Comparison of ENCODE assay signal across 8 cellular contexts in the genomic region with DNA sequence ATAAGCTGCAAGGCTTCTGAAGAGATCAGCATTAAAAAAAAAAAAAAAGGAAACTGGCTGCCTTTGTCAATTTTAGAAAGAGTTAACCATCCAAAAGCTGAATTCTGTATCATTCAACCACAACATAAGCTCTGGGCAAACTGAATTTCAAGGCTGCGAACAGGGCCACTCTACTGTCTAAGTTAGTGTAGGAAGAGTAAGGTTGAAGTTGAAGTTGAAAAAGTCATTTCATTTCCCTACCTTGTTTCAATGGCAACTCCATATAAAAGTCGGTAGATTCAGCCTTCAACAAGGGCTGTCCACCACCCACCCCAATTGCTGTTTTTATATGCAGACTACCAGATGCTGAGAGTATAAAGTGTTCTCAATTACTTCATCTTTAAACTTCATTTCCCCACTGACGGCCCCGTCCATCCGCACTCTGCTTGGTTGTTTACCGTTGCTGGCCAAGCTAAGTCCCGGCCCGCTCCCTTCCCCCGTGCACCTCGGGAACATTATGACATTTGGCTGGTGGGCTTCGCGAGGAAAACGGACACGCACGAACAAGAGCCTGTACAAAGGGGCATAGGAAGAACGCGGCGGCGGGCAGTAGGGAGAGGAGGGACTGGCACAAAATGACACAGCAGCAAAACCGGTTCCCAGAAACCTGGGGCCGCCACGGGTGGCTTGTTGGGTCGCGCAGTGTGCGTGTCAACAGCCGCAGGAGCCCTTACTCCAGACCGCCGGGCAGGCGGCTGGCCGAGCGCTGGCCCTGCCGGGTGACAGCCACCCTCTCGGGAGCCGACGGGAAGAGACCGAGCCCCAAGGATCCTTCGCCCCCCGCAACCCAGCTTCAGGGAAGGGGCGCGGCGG. TPM values are rescaled to one million over a fixed set of nuclear protein-coding genes. Genes with fewer than 3 reads are reported as not detected.
A peak's percentile ranks its signal among the peaks of the same experiment; 100 is the strongest.
DNase-seq lines count a peak whose midpoint lies in the region; ATAC-seq lines count a peak whose summit lies in the region.

No MANE protein-coding gene starts in this region.

- no peaks in the 10 kb centered on the region for H3K9me3 ChIP-seq in endocrine pancreas (ENCODE audit: control insufficient read depth, low read length)
- H3K9me3 ChIP-seq in mesodermal cell (ENCODE audit: control insufficient read depth, low read length), result no peaks in the 10 kb centered on the region

- H3K4me1 ChIP-seq in endocrine pancreas (ENCODE audit: control insufficient read depth, insufficient read depth, low read length) (peaks cover 13% of the 10 kb centered on the region), mesodermal cell (ENCODE audit: control insufficient read depth, insufficient read depth, low read length, poor library complexity, severe bottlenecking) (no peaks in the 10 kb centered on the region)

- ATAC-seq in GM19463 (IDR thresholded peaks at IDR 0.05; ENCODE audit: unreplicated experiment) (peak; percentile 7), HG03520 (IDR thresholded peaks at IDR 0.05; ENCODE audit: unreplicated experiment) (no peak)

- no peaks in the 10 kb centered on the region for H3K27me3 ChIP-seq in endocrine pancreas (ENCODE audit: control insufficient read depth, insufficient read depth, low read length)

- H3K4me3 ChIP-seq in endocrine pancreas (ENCODE audit: control insufficient read depth, insufficient read depth, low read length), result peak overlapping the region; percentile 80
- peak overlapping the region; percentile 78 for H3K4me3 ChIP-seq in mesodermal cell (ENCODE audit: extremely low read depth, insufficient read depth, low read length, poor library complexity, severe bottlenecking)

- DNase-seq in DMS53 treated with DMSO at 0.1 percent for 48 hours (lab: John Stamatoyannopoulos, UW; ENCODE audit: unreplicated experiment), result peak; percentile 22
- peak; percentile 25 for DNase-seq in HT1080 (ENCODE audit: low read depth)
- peak; percentile 12 for DNase-seq in activated CD4-positive, alpha-beta T cell treated with anti-CD3 and anti-CD28 coated beads for 1 hour
- DNase-seq in superior temporal gyrus (ENCODE audit: extremely low spot score), result peak; percentile 64

- H3K27ac ChIP-seq in mesodermal cell (ENCODE audit: low read depth, low read length, severe bottlenecking), result peak overlapping the region; percentile 85

- H3K9ac ChIP-seq in endocrine pancreas (ENCODE audit: control insufficient read depth, insufficient read depth, low read length), result peak overlapping the region; percentile 60

- no peaks in the 10 kb centered on the region for H3K36me3 ChIP-seq in endocrine pancreas (ENCODE audit: control insufficient read depth, insufficient read depth, low read length)
- no peaks in the 10 kb centered on the region for H3K36me3 ChIP-seq in mesodermal cell (ENCODE audit: control insufficient read depth, insufficient read depth, low read length)

- WGBS in mesodermal cell (ENCODE audit: insufficient coverage in 2 of 2), 2 experiments, result 0 to 1% methylated on average over 28 of the region's 41 CpGs

RNA-seq across cellular contexts. Expression of a gene that starts 1.4 kb away (rescaled TPM):
- total RNA-seq in HT1080 (2014; rRNA removed; shearing (Covaris generic)), result 16.4 and 18.5 TPM in 2 replicates
- 9.3 and 10.8 TPM in 2 replicates for polyA plus RNA-seq in HT1080 (2015; cell fraction: cytosol; rRNA removed)
- polyA plus RNA-seq in HT1080 (2015; cell fraction: nucleus; rRNA removed), result 6.2 and 6.4 TPM in 2 replicates
- 12.6 TPM for polyA plus RNA-seq in mesodermal cell (2013, experiment 1 of 2)
- polyA plus RNA-seq in mesodermal cell (2013, experiment 2 of 2), result 13.4 TPM

RNA-seq across cellular contexts. Expression of a gene that starts 23.0 kb away (rescaled TPM):
- total RNA-seq in HT1080 (2014; rRNA removed; shearing (Covaris generic)), result 48.6 and 66.7 TPM in 2 replicates
- 45.3 and 48.1 TPM in 2 replicates for polyA plus RNA-seq in HT1080 (2015; cell fraction: cytosol; rRNA removed)
- 38.4 and 44.5 TPM in 2 replicates for polyA plus RNA-seq in HT1080 (2015; cell fraction: nucleus; rRNA removed)
- polyA plus RNA-seq in mesodermal cell (2013, experiment 1 of 2), result 64.2 TPM
- 69.1 TPM for polyA plus RNA-seq in mesodermal cell (2013, experiment 2 of 2)

Comparison
In these comparisons a context has a peak if more than half of its experiments do, and no peak if none do; other contexts are left out.
1. DNase-seq: peak in every context shown above with its lines; median percentile 64 in superior temporal gyrus; 25 in HT1080; 22 in DMS53 treated with DMSO at 0.1 percent for 48 hours; 12 in activated CD4-positive, alpha-beta T cell treated with anti-CD3 and anti-CD28 coated beads for 1 hour.